In the genomic region with DNA sequence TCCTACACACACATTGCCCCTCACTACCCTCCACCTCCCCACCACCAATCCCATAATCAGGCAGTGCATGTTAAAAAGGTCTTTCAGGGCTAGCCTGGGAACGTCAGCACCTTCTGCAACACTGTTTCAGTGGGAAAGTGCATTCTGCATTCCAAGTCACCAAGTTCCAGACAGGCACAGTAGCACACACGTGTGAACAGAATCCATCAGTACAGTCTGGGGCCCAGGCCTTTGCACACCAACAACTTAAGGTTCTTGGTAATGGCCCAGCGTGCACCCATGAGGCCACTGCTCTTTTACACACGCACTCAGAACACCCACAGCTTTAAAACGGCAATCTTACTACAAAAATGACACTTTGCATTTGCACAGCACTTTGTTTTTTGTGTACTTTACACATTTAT, we compare ENCODE assay signal across 8 cellular contexts. TPM values are rescaled to one million over a fixed set of nuclear protein-coding genes. Genes with fewer than 3 reads are reported as not detected.
A peak's percentile ranks its signal among the peaks of the same experiment; 100 is the strongest.
DNase-seq lines count a peak whose midpoint lies in the region; ATAC-seq and TF ChIP-seq lines count a peak whose summit lies in the region.

No MANE protein-coding gene starts in this region.

- peak overlapping the region; percentile 79; the same call in 1 of the 2 replicates for H3K27ac ChIP-seq in HEK293 (ENCODE audit: extremely low read depth, low read depth, low read length)

- no peaks in the 10 kb centered on the region for H3K9me3 Mint-ChIP-seq in activated B cell treated with CpG ODN at 0.5 μM for 24 hours
- H3K9me3 Mint-ChIP-seq in glutamatergic neuron (ENCODE audit: unreplicated experiment) = peaks cover 29% of the 10 kb centered on the region
- H3K9me3 Mint-ChIP-seq in stimulated activated effector memory CD8-positive, alpha-beta T cell treated with anti-CD3 and anti-CD28 coated beads, Interleukin-12 subunit alpha, Interleukin-12 subunit beta, amount 100 ng/mL, for 72 hours = no peaks in the 10 kb centered on the region

- H3K27me3 Mint-ChIP-seq in activated B cell treated with CpG ODN at 0.5 μM for 24 hours = no peaks in the 10 kb centered on the region
- peaks cover 31% of the 10 kb centered on the region for H3K27me3 Mint-ChIP-seq in glutamatergic neuron (ENCODE audit: unreplicated experiment)

- intact Hi-C loops in activated B cell treated with CpG ODN at 0.5 μM for 24 hours (cut with micrococcal nuclease) = loop anchor here (5.0 to 10.0 kb wide), 2 partner anchors 46 to 1668 kb away; a partner anchor contains a TSS

- DNase-seq in activated B cell treated with CpG ODN at 0.5 μM for 24 hours (no peak), glutamatergic neuron (no peak), activated gamma-delta T cell (lab: John Stamatoyannopoulos, UW) (no peak)
- no peak for DNase-seq in stimulated activated effector memory CD8-positive, alpha-beta T cell treated with anti-CD3 and anti-CD28 coated beads, Interleukin-12 subunit alpha, Interleukin-12 subunit beta, amount 100 ng/mL, for 72 hours (ENCODE audit: low spot score in 2 of 2)

- no peaks in the 10 kb centered on the region for H3K9me3 ChIP-seq in HEK293 (ENCODE audit: control insufficient read depth, insufficient read depth, low read depth, low read length)

- H3K36me3 Mint-ChIP-seq in activated B cell treated with CpG ODN at 0.5 μM for 24 hours (ENCODE audit: low read depth) (peaks cover 41% of the 10 kb centered on the region), glutamatergic neuron (ENCODE audit: unreplicated experiment) (peaks cover 19% of the 10 kb centered on the region)
- peaks cover 65% of the 10 kb centered on the region for H3K36me3 Mint-ChIP-seq in stimulated activated effector memory CD8-positive, alpha-beta T cell treated with anti-CD3 and anti-CD28 coated beads, Interleukin-12 subunit alpha, Interleukin-12 subunit beta, amount 100 ng/mL, for 72 hours

- H3K36me3 ChIP-seq in HEK293 (ENCODE audit: control insufficient read depth in 2 of 2, insufficient read depth in 1 of 2, low read length in 2 of 2) = peaks cover 0 to 30% of the 10 kb centered on the region in 2 experiments; a peak in 2 of 3 replicates

- peaks cover 45% of the 10 kb centered on the region for H3K4me1 Mint-ChIP-seq in activated B cell treated with CpG ODN at 0.5 μM for 24 hours
- peaks cover 59% of the 10 kb centered on the region for H3K4me1 Mint-ChIP-seq in glutamatergic neuron (ENCODE audit: low read depth, unreplicated experiment)
- peaks cover 64% of the 10 kb centered on the region for H3K4me1 Mint-ChIP-seq in stimulated activated effector memory CD8-positive, alpha-beta T cell treated with anti-CD3 and anti-CD28 coated beads, Interleukin-12 subunit alpha, Interleukin-12 subunit beta, amount 100 ng/mL, for 72 hours

- H3K4me1 ChIP-seq in HEK293 (ENCODE audit: control insufficient read depth, insufficient read depth, low read length) = peaks cover 31% of the 10 kb centered on the region

- TF ChIP-seq CTCF in HEK293 (tag by site-specific recombination; IDR thresholded peaks at IDR 0.05) (no peak), activated B cell treated with CpG ODN at 0.5 μM for 24 hours (IDR thresholded peaks at IDR 0.05) (no peak), glutamatergic neuron (IDR thresholded peaks at IDR 0.05; ENCODE audit: partially characterized antibody, unreplicated experiment) (no peak)

- peak overlapping the region; percentile 96 for H3K4me3 Mint-ChIP-seq in activated B cell treated with CpG ODN at 0.5 μM for 24 hours
- H3K4me3 Mint-ChIP-seq in glutamatergic neuron (ENCODE audit: unreplicated experiment) = peak overlapping the region; percentile 96
- peak overlapping the region; percentile 90 for H3K4me3 Mint-ChIP-seq in stimulated activated effector memory CD8-positive, alpha-beta T cell treated with anti-CD3 and anti-CD28 coated beads, Interleukin-12 subunit alpha, Interleukin-12 subunit beta, amount 100 ng/mL, for 72 hours

- peak overlapping the region; percentile 88 for H3K4me3 ChIP-seq in HEK293 (ENCODE audit: low read depth, low read length)

- no peak for ATAC-seq in activated B cell treated with CpG ODN at 0.5 μM for 24 hours (ENCODE audit: low read depth)
- ATAC-seq in stimulated activated effector memory CD8-positive, alpha-beta T cell treated with anti-CD3 and anti-CD28 coated beads, Interleukin-12 subunit alpha, Interleukin-12 subunit beta, amount 100 ng/mL, for 72 hours = no peak
- no peak for ATAC-seq in esophagus mucosa
- ATAC-seq in GM21360 (IDR thresholded peaks at IDR 0.05; ENCODE audit: unreplicated experiment) = no peak
- ATAC-seq in GM18868 (IDR thresholded peaks at IDR 0.05; ENCODE audit: unreplicated experiment) = no peak

- H3K27ac Mint-ChIP-seq in activated B cell treated with CpG ODN at 0.5 μM for 24 hours (peak overlapping the region; percentile 95), glutamatergic neuron (ENCODE audit: unreplicated experiment) (peak overlapping the region; percentile 97)
- peak overlapping the region; percentile 95 for H3K27ac Mint-ChIP-seq in stimulated activated effector memory CD8-positive, alpha-beta T cell treated with anti-CD3 and anti-CD28 coated beads, Interleukin-12 subunit alpha, Interleukin-12 subunit beta, amount 100 ng/mL, for 72 hours

- POLR2A ChIA-PET in HEK293 (lab: Yijun Ruan, JAX) = no interaction called here
- POLR2A ChIA-PET in activated B cell treated with CpG ODN at 0.5 μM for 24 hours (lab: Charles Lee) = no interaction called here

- CTCF ChIA-PET in HEK293 (lab: Yijun Ruan, JAX) (interaction anchor here (0.7 to 1.1 kb wide), 2 partner anchors 15 to 36 kb away, joined by 3 to 4 read pairs; no protein-coding TSS in a partner anchor), activated B cell treated with CpG ODN at 0.5 μM for 24 hours (lab: Charles Lee) (no interaction called here)

TF ChIP-seq in HEK293, 187 proteins besides CTCF, POLR2A, EP300 and RAD21:
- TF ChIP-seq, protein P1, sequence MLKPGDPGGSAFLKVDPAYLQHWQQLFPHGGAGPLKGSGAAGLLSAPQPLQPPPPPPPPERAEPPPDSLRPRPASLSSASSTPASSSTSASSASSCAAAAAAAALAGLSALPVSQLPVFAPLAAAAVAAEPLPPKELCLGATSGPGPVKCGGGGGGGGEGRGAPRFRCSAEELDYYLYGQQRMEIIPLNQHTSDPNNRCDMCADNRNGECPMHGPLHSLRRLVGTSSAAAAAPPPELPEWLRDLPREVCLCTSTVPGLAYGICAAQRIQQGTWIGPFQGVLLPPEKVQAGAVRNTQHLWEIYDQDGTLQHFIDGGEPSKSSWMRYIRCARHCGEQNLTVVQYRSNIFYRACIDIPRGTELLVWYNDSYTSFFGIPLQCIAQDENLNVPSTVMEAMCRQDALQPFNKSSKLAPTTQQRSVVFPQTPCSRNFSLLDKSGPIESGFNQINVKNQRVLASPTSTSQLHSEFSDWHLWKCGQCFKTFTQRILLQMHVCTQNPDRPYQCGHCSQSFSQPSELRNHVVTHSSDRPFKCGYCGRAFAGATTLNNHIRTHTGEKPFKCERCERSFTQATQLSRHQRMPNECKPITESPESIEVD (tag by site-specific recombination; IDR thresholded peaks at IDR 0.05) = 0 out of 2 replicates have a peak, but pooled peaks have one; percentile 9
- TF ChIP-seq ZNF843 (tag by site-specific recombination; IDR thresholded peaks at IDR 0.05) = no peak

RNA-seq across cellular contexts. Expression of a gene that starts 1.2 kb away (rescaled TPM):
- total RNA-seq in activated B cell treated with CpG ODN at 0.5 μM for 24 hours = 218 and 231 TPM in 2 replicates
- total RNA-seq in glutamatergic neuron (ENCODE audit: unreplicated experiment) = 925 TPM
- 2,122 TPM for total RNA-seq in esophagus mucosa
